4 cellular contexts compared by ENCODE assay signal in the genomic region with DNA sequence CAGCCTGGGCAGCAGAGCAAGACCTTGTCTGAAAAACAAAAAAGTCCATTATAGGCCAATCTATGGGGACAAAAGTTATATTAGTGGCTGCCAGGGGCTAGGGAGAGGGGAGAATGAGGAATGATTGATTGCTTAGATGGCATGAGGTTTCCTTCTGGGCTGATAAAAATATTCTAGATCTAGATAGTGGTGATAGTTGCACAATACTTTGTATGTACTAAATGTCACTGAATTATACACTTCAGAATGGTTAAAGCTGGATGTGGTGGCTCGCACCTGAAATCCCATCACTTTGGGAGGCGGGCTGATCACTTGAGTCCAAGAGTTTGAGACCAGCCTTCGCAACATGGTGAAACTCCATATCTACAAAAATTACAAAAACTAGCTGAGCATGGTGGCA.
TF ChIP-seq lines count a peak whose summit lies in the region.

No MANE protein-coding gene starts in this region.

TF ChIP-seq in SK-N-SH, 30 proteins besides CTCF, POLR2A, EP300 and RAD21:
- no peak for TF ChIP-seq EZH2phosphoT487 (IDR thresholded peaks at IDR 0.05; ENCODE audit: borderline replicate concordance, low read depth)
- TF ChIP-seq CHD2 (IDR thresholded peaks at IDR 0.05; ENCODE audit: low read length, partially characterized antibody): no peak
- TF ChIP-seq, protein P1, sequence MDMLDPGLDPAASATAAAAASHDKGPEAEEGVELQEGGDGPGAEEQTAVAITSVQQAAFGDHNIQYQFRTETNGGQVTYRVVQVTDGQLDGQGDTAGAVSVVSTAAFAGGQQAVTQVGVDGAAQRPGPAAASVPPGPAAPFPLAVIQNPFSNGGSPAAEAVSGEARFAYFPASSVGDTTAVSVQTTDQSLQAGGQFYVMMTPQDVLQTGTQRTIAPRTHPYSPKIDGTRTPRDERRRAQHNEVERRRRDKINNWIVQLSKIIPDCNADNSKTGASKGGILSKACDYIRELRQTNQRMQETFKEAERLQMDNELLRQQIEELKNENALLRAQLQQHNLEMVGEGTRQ (IDR thresholded peaks at IDR 0.05; ENCODE audit: borderline replicate concordance, low read depth, low read length): no peak
- TF ChIP-seq, protein P2, sequence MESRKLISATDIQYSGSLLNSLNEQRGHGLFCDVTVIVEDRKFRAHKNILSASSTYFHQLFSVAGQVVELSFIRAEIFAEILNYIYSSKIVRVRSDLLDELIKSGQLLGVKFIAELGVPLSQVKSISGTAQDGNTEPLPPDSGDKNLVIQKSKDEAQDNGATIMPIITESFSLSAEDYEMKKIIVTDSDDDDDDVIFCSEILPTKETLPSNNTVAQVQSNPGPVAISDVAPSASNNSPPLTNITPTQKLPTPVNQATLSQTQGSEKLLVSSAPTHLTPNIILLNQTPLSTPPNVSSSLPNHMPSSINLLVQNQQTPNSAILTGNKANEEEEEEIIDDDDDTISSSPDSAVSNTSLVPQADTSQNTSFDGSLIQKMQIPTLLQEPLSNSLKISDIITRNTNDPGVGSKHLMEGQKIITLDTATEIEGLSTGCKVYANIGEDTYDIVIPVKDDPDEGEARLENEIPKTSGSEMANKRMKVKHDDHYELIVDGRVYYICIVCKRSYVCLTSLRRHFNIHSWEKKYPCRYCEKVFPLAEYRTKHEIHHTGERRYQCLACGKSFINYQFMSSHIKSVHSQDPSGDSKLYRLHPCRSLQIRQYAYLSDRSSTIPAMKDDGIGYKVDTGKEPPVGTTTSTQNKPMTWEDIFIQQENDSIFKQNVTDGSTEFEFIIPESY (IDR thresholded peaks at IDR 0.05; ENCODE audit: borderline replicate concordance, low read depth): no peak
- no peak for TF ChIP-seq TCF12 (IDR thresholded peaks at IDR 0.05)
- no peak for TF ChIP-seq GABPA (IDR thresholded peaks at IDR 0.05; ENCODE audit: low read depth)
- no peak for TF ChIP-seq NFIC (IDR thresholded peaks at IDR 0.05; ENCODE audit: borderline replicate concordance)
- no peak for TF ChIP-seq GATA2 (CRISPR knock-in tag; IDR thresholded peaks at IDR 0.05)
- no peak for TF ChIP-seq MEF2A (IDR thresholded peaks at IDR 0.05; ENCODE audit: borderline replicate concordance, low read depth)
- TF ChIP-seq SIN3A (IDR thresholded peaks at IDR 0.05; ENCODE audit: borderline replicate concordance, low read depth, low read length): no peak
- no peak for TF ChIP-seq POLR2AphosphoS5 (IDR thresholded peaks at IDR 0.05; ENCODE audit: low read depth, low read length)
- TF ChIP-seq ELF1 (IDR thresholded peaks at IDR 0.05): no peak

TF ChIP-seq in SK-N-SH treated with all-trans-retinoic acid at 6 μM for 48 hours, 23 proteins besides CTCF, POLR2A, EP300 and RAD21 (continues in another document):
- TF ChIP-seq ZFP3 (CRISPR knock-in tag; IDR thresholded peaks at IDR 0.05) (no peak), ARNTL (CRISPR knock-in tag; IDR thresholded peaks at IDR 0.05; ENCODE audit: borderline replicate concordance, low read depth) (no peak), ZNF565 (CRISPR knock-in tag; conservative IDR thresholded peaks at IDR 0.05; ENCODE audit: low read depth) (no peak), GLIS3 (CRISPR knock-in tag; IDR thresholded peaks at IDR 0.05) (no peak), ISL1 (CRISPR knock-in tag; IDR thresholded peaks at IDR 0.05) (no peak), ZNF70 (CRISPR knock-in tag; IDR thresholded peaks at IDR 0.05) (no peak), CSDC2 (CRISPR knock-in tag; IDR thresholded peaks at IDR 0.05) (no peak), ZNF8 (CRISPR knock-in tag; IDR thresholded peaks at IDR 0.05) (no peak), ZFP30 (CRISPR knock-in tag; IDR thresholded peaks at IDR 0.05) (no peak)
- TF ChIP-seq, protein P3, sequence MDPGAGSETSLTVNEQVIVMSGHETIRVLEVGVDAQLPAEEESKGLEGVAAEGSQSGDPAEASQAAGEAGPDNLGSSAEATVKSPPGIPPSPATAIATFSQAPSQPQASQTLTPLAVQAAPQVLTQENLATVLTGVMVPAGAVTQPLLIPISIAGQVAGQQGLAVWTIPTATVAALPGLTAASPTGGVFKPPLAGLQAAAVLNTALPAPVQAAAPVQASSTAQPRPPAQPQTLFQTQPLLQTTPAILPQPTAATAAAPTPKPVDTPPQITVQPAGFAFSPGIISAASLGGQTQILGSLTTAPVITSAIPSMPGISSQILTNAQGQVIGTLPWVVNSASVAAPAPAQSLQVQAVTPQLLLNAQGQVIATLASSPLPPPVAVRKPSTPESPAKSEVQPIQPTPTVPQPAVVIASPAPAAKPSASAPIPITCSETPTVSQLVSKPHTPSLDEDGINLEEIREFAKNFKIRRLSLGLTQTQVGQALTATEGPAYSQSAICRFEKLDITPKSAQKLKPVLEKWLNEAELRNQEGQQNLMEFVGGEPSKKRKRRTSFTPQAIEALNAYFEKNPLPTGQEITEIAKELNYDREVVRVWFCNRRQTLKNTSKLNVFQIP (CRISPR knock-in tag; IDR thresholded peaks at IDR 0.05; ENCODE audit: borderline replicate concordance, low read depth): no peak
- TF ChIP-seq, protein P4, sequence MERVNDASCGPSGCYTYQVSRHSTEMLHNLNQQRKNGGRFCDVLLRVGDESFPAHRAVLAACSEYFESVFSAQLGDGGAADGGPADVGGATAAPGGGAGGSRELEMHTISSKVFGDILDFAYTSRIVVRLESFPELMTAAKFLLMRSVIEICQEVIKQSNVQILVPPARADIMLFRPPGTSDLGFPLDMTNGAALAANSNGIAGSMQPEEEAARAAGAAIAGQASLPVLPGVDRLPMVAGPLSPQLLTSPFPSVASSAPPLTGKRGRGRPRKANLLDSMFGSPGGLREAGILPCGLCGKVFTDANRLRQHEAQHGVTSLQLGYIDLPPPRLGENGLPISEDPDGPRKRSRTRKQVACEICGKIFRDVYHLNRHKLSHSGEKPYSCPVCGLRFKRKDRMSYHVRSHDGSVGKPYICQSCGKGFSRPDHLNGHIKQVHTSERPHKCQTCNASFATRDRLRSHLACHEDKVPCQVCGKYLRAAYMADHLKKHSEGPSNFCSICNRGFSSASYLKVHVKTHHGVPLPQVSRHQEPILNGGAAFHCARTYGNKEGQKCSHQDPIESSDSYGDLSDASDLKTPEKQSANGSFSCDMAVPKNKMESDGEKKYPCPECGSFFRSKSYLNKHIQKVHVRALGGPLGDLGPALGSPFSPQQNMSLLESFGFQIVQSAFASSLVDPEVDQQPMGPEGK (CRISPR knock-in tag; IDR thresholded peaks at IDR 0.05; ENCODE audit: borderline replicate concordance): no peak

TF ChIP-seq in HepG2, 621 proteins besides CTCF, POLR2A, EP300 and RAD21:
- TF ChIP-seq, protein P5, sequence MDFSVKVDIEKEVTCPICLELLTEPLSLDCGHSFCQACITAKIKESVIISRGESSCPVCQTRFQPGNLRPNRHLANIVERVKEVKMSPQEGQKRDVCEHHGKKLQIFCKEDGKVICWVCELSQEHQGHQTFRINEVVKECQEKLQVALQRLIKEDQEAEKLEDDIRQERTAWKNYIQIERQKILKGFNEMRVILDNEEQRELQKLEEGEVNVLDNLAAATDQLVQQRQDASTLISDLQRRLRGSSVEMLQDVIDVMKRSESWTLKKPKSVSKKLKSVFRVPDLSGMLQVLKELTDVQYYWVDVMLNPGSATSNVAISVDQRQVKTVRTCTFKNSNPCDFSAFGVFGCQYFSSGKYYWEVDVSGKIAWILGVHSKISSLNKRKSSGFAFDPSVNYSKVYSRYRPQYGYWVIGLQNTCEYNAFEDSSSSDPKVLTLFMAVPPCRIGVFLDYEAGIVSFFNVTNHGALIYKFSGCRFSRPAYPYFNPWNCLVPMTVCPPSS (IDR thresholded peaks at IDR 0.05): no peak
- TF ChIP-seq CEBPB (IDR thresholded peaks at IDR 0.05; ENCODE audit: borderline replicate concordance, low read depth, low read length): peak; percentile 4; the same call in 1 of the 2 replicates

TF ChIP-seq in H1, 55 proteins besides CTCF, POLR2A, EP300 and RAD21:
- TF ChIP-seq CEBPB (IDR thresholded peaks at IDR 0.05; ENCODE audit: low read depth, low read length): 0 out of 2 replicates have a peak, but pooled peaks have one; percentile 2
- no peak for TF ChIP-seq POU5F1 (IDR thresholded peaks at IDR 0.05; ENCODE audit: low read depth, low read length)
